1 cellular context compared by ENCODE assay signal in genomic region chr19:1512671-1513491, GRCh38.
A peak's percentile ranks its signal among the peaks of the same experiment; 100 is the strongest.
TF ChIP-seq lines count a peak whose summit lies in the region.

A gene with protein sequence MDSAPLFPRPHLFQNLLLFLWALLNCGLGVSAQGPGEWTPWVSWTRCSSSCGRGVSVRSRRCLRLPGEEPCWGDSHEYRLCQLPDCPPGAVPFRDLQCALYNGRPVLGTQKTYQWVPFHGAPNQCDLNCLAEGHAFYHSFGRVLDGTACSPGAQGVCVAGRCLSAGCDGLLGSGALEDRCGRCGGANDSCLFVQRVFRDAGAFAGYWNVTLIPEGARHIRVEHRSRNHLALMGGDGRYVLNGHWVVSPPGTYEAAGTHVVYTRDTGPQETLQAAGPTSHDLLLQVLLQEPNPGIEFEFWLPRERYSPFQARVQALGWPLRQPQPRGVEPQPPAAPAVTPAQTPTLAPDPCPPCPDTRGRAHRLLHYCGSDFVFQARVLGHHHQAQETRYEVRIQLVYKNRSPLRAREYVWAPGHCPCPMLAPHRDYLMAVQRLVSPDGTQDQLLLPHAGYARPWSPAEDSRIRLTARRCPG (minus strand): TSS chr19:1513019. CDS start chr19:1510943, 2,076 bp downstream.

TF ChIP-seq in HepG2, 621 proteins besides CTCF, POLR2A, EP300 and RAD21 (continued from another document and continues in another):
- TF ChIP-seq IRF1 (CRISPR knock-in tag; IDR thresholded peaks at IDR 0.05; ENCODE audit: low read depth) (no peak), ZBTB3 (CRISPR knock-in tag; IDR thresholded peaks at IDR 0.05; ENCODE audit: borderline replicate concordance, low read depth) (no peak), NCOA1 (CRISPR knock-in tag; IDR thresholded peaks at IDR 0.05) (no peak), CCAR2 (optimal IDR thresholded peaks at IDR 0.05; ENCODE audit: low read depth, low read length) (no peak), ZNF629 (CRISPR knock-in tag; conservative IDR thresholded peaks at IDR 0.05) (0 out of 2 replicates have a peak, but pooled peaks have one; percentile 10), ZBTB37 (CRISPR knock-in tag; IDR thresholded peaks at IDR 0.05) (no peak), NAIF1 (CRISPR knock-in tag; IDR thresholded peaks at IDR 0.05; ENCODE audit: borderline replicate concordance) (no peak), SIN3A (IDR thresholded peaks at IDR 0.05; ENCODE audit: borderline replicate concordance, low read depth, low read length) (peak; percentile 33; the same call in 1 of the 2 replicates), ZNF788 (CRISPR knock-in tag; IDR thresholded peaks at IDR 0.05; ENCODE audit: borderline replicate concordance) (no peak), TCF7L2 (IDR thresholded peaks at IDR 0.05; ENCODE audit: low read depth, low read length) (no peak), ZNF841 (CRISPR knock-in tag; IDR thresholded peaks at IDR 0.05; ENCODE audit: borderline replicate concordance) (no peak), GFI1 (CRISPR knock-in tag; IDR thresholded peaks at IDR 0.05; ENCODE audit: borderline replicate concordance) (no peak), PCBP1 (IDR thresholded peaks at IDR 0.05; ENCODE audit: borderline replicate concordance, low read depth, low read length) (0 out of 2 replicates have a peak, but pooled peaks have one; percentile 63), SRF (IDR thresholded peaks at IDR 0.05; ENCODE audit: low read depth, low read length) (no peak), ZNF816 (CRISPR knock-in tag; IDR thresholded peaks at IDR 0.05; ENCODE audit: borderline replicate concordance) (no peak), NFYB (CRISPR knock-in tag; IDR thresholded peaks at IDR 0.05) (no peak), ZNF251 (CRISPR knock-in tag; IDR thresholded peaks at IDR 0.05) (no peak), KLF6 (CRISPR knock-in tag; IDR thresholded peaks at IDR 0.05) (no peak), ZBTB20 (CRISPR knock-in tag; IDR thresholded peaks at IDR 0.05; ENCODE audit: borderline replicate concordance, low read depth) (no peak), ZNF761 (CRISPR knock-in tag; conservative IDR thresholded peaks at IDR 0.05) (0 out of 2 replicates have a peak, but pooled peaks have one; percentile 40), ZSCAN25 (CRISPR knock-in tag; IDR thresholded peaks at IDR 0.05) (no peak), ZMAT3 (CRISPR knock-in tag; conservative IDR thresholded peaks at IDR 0.05) (no peak), KLF16 (CRISPR knock-in tag; IDR thresholded peaks at IDR 0.05) (peak in 1 of 2 experiments; percentile 19; a peak in 1 of 4 replicates), HMG20B (CRISPR knock-in tag; conservative IDR thresholded peaks at IDR 0.05) (no peak), ZC3H4 (CRISPR knock-in tag; IDR thresholded peaks at IDR 0.05; ENCODE audit: borderline replicate concordance) (no peak), MAZ (IDR thresholded peaks at IDR 0.05; ENCODE audit: borderline replicate concordance, low read depth, low read length) (no peak), MAZ (CRISPR knock-in tag; IDR thresholded peaks at IDR 0.05; ENCODE audit: low read depth) (peak; percentile 84), HMGXB3 (CRISPR knock-in tag; IDR thresholded peaks at IDR 0.05; ENCODE audit: borderline replicate concordance) (no peak), MYC (CRISPR knock-in tag; IDR thresholded peaks at IDR 0.05; ENCODE audit: borderline replicate concordance) (no peak), FOXP1 (IDR thresholded peaks at IDR 0.05) (no peak), FOXP1 (CRISPR knock-in tag; IDR thresholded peaks at IDR 0.05) (no peak), ELK4 (CRISPR knock-in tag; IDR thresholded peaks at IDR 0.05; ENCODE audit: borderline replicate concordance) (no peak), TEAD2 (CRISPR knock-in tag; IDR thresholded peaks at IDR 0.05) (no peak), PRMT3 (CRISPR knock-in tag; IDR thresholded peaks at IDR 0.05; ENCODE audit: borderline replicate concordance, low read depth) (no peak), ZFP90 (CRISPR knock-in tag; IDR thresholded peaks at IDR 0.05; ENCODE audit: borderline replicate concordance) (no peak), STAG1 (CRISPR knock-in tag; IDR thresholded peaks at IDR 0.05) (peak; percentile 51; the same call in 1 of the 2 replicates), ZMYM3 (CRISPR knock-in tag; IDR thresholded peaks at IDR 0.05) (peak; percentile 99), HCFC1 (IDR thresholded peaks at IDR 0.05; ENCODE audit: low read depth, low read length) (no peak), GABPA (IDR thresholded peaks at IDR 0.05; ENCODE audit: low read depth, low read length) (peak; percentile 65), GABPA (CRISPR knock-in tag; IDR thresholded peaks at IDR 0.05; ENCODE audit: low read depth) (peak; percentile 53), ZNF24 (IDR thresholded peaks at IDR 0.05) (no peak; the same call in 1 of the 2 replicates), ZNF644 (CRISPR knock-in tag; IDR thresholded peaks at IDR 0.05; ENCODE audit: low read depth) (no peak), ZNF775 (CRISPR knock-in tag; IDR thresholded peaks at IDR 0.05; ENCODE audit: borderline replicate concordance) (no peak), NFYC (CRISPR knock-in tag; IDR thresholded peaks at IDR 0.05) (no peak), BRD4 (CRISPR knock-in tag; IDR thresholded peaks at IDR 0.05) (no peak), ZNF432 (CRISPR knock-in tag; IDR thresholded peaks at IDR 0.05; ENCODE audit: borderline replicate concordance) (no peak), SP1 (IDR thresholded peaks at IDR 0.05) (no peak), SP1 (CRISPR knock-in tag; IDR thresholded peaks at IDR 0.05) (no peak), NBN (conservative IDR thresholded peaks at IDR 0.05) (no peak), RFX1 (IDR thresholded peaks at IDR 0.05) (no peak), EHMT2 (IDR thresholded peaks at IDR 0.05; ENCODE audit: borderline replicate concordance, low read depth, low read length) (no peak), NFATC3 (CRISPR knock-in tag; IDR thresholded peaks at IDR 0.05) (no peak), NRL (CRISPR knock-in tag; IDR thresholded peaks at IDR 0.05; ENCODE audit: borderline replicate concordance) (no peak; the same call in 1 of the 2 replicates), ZNF160 (CRISPR knock-in tag; IDR thresholded peaks at IDR 0.05) (no peak), ZKSCAN5 (CRISPR knock-in tag; IDR thresholded peaks at IDR 0.05) (no peak), ZNF546 (CRISPR knock-in tag; conservative IDR thresholded peaks at IDR 0.05) (no peak), TGIF2 (CRISPR knock-in tag; IDR thresholded peaks at IDR 0.05) (no peak)
- TF ChIP-seq, protein P1, sequence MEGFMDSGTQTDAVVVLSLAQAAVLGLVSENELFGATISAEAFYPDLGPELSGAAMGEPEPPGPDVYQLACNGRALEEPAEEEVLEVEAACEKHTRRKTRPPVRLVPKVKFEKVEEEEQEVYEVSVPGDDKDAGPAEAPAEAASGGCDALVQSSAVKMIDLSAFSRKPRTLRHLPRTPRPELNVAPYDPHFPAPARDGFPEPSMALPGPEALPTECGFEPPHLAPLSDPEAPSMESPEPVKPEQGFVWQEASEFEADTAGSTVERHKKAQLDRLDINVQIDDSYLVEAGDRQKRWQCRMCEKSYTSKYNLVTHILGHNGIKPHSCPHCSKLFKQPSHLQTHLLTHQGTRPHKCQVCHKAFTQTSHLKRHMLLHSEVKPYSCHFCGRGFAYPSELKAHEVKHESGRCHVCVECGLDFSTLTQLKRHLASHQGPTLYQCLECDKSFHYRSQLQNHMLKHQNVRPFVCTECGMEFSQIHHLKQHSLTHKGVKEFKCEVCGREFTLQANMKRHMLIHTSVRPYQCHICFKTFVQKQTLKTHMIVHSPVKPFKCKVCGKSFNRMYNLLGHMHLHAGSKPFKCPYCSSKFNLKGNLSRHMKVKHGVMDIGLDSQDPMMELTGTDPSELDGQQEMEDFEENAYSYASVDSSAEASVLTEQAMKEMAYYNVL (CRISPR knock-in tag; IDR thresholded peaks at IDR 0.05; ENCODE audit: borderline replicate concordance) = no peak
- TF ChIP-seq, protein P2, sequence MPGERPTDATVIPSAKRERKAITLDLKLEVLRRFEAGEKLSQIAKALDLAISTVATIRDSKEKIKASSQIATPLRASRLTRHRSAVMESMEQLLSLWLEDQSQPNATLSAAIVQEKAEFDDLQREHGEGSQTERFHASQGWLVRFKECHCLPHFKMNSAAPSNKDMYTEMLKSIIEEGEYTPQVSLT (CRISPR knock-in tag; IDR thresholded peaks at IDR 0.05; ENCODE audit: borderline replicate concordance, low read depth) = no peak
- TF ChIP-seq, protein P3, sequence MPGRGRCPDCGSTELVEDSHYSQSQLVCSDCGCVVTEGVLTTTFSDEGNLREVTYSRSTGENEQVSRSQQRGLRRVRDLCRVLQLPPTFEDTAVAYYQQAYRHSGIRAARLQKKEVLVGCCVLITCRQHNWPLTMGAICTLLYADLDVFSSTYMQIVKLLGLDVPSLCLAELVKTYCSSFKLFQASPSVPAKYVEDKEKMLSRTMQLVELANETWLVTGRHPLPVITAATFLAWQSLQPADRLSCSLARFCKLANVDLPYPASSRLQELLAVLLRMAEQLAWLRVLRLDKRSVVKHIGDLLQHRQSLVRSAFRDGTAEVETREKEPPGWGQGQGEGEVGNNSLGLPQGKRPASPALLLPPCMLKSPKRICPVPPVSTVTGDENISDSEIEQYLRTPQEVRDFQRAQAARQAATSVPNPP (CRISPR knock-in tag; IDR thresholded peaks at IDR 0.05) = no peak
